ENCODE assay signal across 1 cellular context in the genomic region with DNA sequence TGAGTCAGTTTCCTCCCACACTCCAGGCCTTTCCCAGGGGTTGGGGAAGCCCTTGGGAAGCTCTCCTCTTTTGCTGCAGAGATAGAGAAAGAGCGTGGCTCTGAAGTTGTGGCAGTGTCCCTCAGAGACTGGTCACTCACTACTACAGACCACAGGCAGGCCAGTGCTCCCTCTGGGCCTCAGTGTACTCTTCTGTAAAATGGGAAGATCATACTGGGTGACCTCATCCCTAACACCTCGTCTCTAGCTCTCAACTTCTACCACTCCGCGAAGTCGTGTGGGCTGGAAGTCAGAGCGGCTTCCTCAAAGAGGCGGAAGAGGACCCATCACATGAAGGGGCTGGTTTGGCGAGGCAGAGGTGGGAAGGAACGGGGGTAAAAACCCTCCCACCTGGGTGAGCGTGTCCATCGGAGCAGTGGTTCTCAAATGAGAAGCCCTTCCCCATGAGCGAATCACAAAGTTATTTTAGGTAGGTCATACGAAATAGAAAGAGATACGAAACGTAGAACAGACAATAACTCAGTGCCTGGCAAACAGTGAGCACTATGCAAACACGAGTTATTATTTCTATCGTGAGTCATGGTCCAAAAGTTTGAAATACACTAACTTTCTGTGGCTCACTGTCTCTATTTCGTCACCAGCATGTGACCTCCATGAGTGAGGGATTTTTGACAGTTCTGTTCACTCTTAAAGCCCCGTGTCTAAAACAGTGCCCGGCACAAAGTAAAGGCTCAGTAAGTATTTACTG.
TF ChIP-seq lines count a peak whose summit lies in the region.

No MANE protein-coding gene starts in this region.

TF ChIP-seq in GM23338, 12 proteins besides CTCF, POLR2A, EP300 and RAD21 (continued from another document):
- TF ChIP-seq, protein P1, sequence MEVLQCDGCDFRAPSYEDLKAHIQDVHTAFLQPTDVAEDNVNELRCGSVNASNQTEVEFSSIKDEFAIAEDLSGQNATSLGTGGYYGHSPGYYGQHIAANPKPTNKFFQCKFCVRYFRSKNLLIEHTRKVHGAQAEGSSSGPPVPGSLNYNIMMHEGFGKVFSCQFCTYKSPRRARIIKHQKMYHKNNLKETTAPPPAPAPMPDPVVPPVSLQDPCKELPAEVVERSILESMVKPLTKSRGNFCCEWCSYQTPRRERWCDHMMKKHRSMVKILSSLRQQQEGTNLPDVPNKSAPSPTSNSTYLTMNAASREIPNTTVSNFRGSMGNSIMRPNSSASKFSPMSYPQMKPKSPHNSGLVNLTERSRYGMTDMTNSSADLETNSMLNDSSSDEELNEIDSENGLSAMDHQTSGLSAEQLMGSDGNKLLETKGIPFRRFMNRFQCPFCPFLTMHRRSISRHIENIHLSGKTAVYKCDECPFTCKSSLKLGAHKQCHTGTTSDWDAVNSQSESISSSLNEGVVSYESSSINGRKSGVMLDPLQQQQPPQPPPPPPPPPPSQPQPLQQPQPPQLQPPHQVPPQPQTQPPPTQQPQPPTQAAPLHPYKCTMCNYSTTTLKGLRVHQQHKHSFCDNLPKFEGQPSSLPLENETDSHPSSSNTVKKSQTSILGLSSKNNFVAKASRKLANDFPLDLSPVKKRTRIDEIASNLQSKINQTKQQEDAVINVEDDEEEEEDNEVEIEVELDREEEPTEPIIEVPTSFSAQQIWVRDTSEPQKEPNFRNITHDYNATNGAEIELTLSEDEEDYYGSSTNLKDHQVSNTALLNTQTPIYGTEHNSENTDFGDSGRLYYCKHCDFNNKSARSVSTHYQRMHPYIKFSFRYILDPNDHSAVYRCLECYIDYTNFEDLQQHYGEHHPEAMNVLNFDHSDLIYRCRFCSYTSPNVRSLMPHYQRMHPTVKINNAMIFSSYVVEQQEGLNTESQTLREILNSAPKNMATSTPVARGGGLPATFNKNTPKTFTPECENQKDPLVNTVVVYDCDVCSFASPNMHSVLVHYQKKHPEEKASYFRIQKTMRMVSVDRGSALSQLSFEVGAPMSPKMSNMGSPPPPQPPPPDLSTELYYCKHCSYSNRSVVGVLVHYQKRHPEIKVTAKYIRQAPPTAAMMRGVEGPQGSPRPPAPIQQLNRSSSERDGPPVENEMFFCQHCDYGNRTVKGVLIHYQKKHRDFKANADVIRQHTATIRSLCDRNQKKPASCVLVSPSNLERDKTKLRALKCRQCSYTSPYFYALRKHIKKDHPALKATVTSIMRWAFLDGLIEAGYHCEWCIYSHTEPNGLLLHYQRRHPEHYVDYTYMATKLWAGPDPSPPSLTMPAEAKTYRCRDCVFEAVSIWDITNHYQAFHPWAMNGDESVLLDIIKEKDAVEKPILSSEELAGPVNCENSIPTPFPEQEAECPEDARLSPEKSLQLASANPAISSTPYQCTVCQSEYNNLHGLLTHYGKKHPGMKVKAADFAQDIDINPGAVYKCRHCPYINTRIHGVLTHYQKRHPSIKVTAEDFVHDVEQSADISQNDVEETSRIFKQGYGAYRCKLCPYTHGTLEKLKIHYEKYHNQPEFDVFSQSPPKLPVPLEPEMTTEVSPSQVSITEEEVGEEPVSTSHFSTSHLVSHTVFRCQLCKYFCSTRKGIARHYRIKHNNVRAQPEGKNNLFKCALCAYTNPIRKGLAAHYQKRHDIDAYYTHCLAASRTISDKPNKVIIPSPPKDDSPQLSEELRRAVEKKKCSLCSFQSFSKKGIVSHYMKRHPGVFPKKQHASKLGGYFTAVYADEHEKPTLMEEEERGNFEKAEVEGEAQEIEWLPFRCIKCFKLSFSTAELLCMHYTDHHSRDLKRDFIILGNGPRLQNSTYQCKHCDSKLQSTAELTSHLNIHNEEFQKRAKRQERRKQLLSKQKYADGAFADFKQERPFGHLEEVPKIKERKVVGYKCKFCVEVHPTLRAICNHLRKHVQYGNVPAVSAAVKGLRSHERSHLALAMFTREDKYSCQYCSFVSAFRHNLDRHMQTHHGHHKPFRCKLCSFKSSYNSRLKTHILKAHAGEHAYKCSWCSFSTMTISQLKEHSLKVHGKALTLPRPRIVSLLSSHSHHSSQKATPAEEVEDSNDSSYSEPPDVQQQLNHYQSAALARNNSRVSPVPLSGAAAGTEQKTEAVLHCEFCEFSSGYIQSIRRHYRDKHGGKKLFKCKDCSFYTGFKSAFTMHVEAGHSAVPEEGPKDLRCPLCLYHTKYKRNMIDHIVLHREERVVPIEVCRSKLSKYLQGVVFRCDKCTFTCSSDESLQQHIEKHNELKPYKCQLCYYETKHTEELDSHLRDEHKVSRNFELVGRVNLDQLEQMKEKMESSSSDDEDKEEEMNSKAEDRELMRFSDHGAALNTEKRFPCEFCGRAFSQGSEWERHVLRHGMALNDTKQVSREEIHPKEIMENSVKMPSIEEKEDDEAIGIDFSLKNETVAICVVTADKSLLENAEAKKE (CRISPR knock-in tag; IDR thresholded peaks at IDR 0.05): no peak
- no peak for TF ChIP-seq ZNF331 (CRISPR knock-in tag; IDR thresholded peaks at IDR 0.05; ENCODE audit: low read depth)
- no peak for TF ChIP-seq EZH2phosphoT487 (IDR thresholded peaks at IDR 0.05; ENCODE audit: unreplicated experiment)
- TF ChIP-seq STAT1 (IDR thresholded peaks at IDR 0.05; ENCODE audit: unreplicated experiment): no peak
- no peak for TF ChIP-seq POLR2AphosphoS5 (IDR thresholded peaks at IDR 0.05; ENCODE audit: low read depth)
- TF ChIP-seq, protein P2, sequence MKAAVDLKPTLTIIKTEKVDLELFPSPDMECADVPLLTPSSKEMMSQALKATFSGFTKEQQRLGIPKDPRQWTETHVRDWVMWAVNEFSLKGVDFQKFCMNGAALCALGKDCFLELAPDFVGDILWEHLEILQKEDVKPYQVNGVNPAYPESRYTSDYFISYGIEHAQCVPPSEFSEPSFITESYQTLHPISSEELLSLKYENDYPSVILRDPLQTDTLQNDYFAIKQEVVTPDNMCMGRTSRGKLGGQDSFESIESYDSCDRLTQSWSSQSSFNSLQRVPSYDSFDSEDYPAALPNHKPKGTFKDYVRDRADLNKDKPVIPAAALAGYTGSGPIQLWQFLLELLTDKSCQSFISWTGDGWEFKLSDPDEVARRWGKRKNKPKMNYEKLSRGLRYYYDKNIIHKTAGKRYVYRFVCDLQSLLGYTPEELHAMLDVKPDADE (IDR thresholded peaks at IDR 0.05): no peak
TF ChIP-seq in GM23338: peak in this region for 0.
